8 cellular contexts compared by ENCODE assay signal in genomic region chr3:192917508-192918274, GRCh38.
DNase-seq lines count a peak whose midpoint lies in the region; ATAC-seq and TF ChIP-seq lines count a peak whose summit lies in the region.

TSS of gene MB21D2 (minus strand) at chr3:192917856. CDS start at chr3:192917840, 16 bp downstream.

- no peaks in the 10 kb centered on the region for H3K36me3 ChIP-seq in brain microvascular endothelial cell (replicated peaks)

- peak within 1 kb of the TSS; percentile 99 for H3K27ac ChIP-seq in brain microvascular endothelial cell

- TF ChIP-seq CTCF in brain microvascular endothelial cell (IDR thresholded peaks at IDR 0.05; ENCODE audit: low read depth, low read length, missing control alignments): no peak

- peak within 1 kb of the TSS; percentile 94 for H3K4me3 ChIP-seq in brain microvascular endothelial cell (ENCODE audit: low read depth, low read length)

- ATAC-seq in GM18517 (IDR thresholded peaks at IDR 0.05; ENCODE audit: unreplicated experiment): peak; percentile 61
- ATAC-seq in HG02840 (IDR thresholded peaks at IDR 0.05; ENCODE audit: low FRiP score, unreplicated experiment): peak; percentile 57

- DNase-seq in NCI-H1436 (lab: John Stamatoyannopoulos, UW): peak; percentile 87
- DNase-seq in T-helper 9 cell: peak; percentile 54
- DNase-seq in brain microvascular endothelial cell: peak; percentile 72
- DNase-seq in hypothalamus (lab: John Stamatoyannopoulos, UW): peak in 50 of 51 donors; percentile 39 to 92 (median 75)
- peak; percentile 94 for DNase-seq in retina
- no peak for DNase-seq in GF-D8 (lab: John Stamatoyannopoulos, UW)

- in situ Hi-C loops in brain microvascular endothelial cell (cut with HindIII; ENCODE audit: low pct_ligation_motif_present, low sequenced_read_pairs): no loop called here

- no peaks in the 10 kb centered on the region for H3K27me3 ChIP-seq in brain microvascular endothelial cell (replicated peaks)
